1 cellular context compared by ENCODE assay signal in the genomic region with DNA sequence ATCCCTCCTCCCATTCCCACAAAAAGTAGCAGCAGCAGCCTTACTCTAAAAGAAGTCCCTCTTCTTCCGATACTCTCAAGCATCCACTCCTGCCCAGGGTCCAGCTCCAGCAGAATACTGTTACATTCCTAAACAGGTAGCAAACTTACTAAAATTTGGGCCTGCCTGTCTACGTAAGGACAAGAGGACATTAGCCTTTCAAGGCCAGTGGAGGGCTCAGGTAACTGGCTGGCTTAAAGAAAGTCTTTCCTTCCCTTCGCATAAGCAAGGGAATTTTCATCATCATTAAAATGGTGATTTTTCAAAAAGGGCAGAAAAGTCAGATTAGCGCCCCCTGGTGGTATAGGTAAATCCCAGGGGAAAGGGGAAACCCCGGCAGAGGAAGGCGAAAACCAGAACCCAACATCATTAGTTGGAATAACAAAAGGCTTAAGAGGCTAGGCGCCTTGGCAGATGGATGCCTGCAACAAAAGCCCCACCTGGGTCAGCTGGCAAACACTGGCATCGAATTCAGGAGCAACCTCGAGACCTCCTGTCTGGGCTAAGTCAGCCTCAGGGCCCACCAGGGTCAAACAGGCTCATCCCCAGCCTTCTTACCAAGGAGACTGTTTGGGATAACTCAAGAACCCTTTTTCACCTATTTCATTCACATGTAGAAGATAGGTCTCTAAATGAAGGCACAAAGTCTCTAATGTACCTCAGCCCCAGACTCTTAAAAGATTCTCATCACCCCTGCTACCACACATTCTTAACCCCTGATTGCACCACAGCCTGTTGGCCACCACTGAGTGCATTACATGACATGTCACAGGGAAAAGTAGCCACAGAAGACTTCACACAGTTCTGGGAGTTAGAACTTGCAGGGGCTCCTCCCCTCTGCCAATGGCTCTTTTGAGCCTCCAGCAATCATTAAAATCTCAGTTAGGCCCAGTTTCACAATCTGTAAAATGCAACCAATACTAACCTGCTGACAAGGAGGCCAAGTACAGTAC.
TF ChIP-seq lines count a peak whose summit lies in the region.

No MANE protein-coding gene starts in this region.

TF ChIP-seq in IMR-90, 13 proteins besides CTCF, POLR2A, EP300 and RAD21 (continued from another document):
- TF ChIP-seq CEBPB (IDR thresholded peaks at IDR 0.05; ENCODE audit: low read depth, low read length) (peak; percentile 40; the same call in 1 of the 2 replicates), SMC3 (IDR thresholded peaks at IDR 0.05; ENCODE audit: low read depth, low read length) (peak; percentile 76), RFX5 (IDR thresholded peaks at IDR 0.05; ENCODE audit: low read depth, low read length) (no peak)
